16 cellular contexts compared by ENCODE assay signal in the genomic region with DNA sequence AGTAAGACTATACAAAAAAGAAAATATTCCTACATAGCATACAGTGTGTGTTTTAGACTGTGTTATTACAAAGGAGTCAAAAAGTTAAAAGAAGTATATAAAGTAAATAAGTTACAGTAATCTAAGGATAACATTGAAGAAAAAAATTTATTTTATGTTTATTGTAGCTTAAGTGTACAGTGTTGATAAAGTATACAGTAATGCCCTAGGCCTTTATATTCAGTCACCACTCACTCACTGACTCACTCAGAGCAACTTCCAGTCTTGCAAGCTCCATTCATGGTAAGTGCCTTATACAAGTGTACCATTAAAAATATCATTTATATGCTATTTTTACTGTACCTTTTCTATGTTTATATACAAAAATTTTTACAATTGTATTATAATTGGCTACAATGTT.
"Had no signal": no experiment of that assay in that cellular context is flagged by ENCODE, and none has a peak within 500 bp of the region (broad histone marks: within the 10 kb centered on the region; RNA-seq: fewer than 3 reads in every experiment).

No MANE protein-coding gene starts in this region.

- H3K4me3 ChIP-seq: K562, SJCRH30 had no signal

- FAIRE-seq: HTR-8/SVneo, K562 had no signal

- ATAC-seq: K562, SK-N-SH treated with all-trans-retinoic acid at 6 μM for 48 hours had no signal

- DNase-seq: Kasumi-1, MM.1S, NCI-H1092 treated with DMSO at 0.1 percent for 48 hours, NCI-H1436, NCI-H187, NCI-H2029, NCI-H2081 treated with DMSO at 0.1 percent for 48 hours, NCI-H2171, NCI-H524 treated with DMSO at 0.1 percent for 48 hours, NCI-H69, NCI-H774, SHP77 treated with DMSO at 0.1 percent for 48 hours, SJCRH30 had no signal
